In the genomic region with DNA sequence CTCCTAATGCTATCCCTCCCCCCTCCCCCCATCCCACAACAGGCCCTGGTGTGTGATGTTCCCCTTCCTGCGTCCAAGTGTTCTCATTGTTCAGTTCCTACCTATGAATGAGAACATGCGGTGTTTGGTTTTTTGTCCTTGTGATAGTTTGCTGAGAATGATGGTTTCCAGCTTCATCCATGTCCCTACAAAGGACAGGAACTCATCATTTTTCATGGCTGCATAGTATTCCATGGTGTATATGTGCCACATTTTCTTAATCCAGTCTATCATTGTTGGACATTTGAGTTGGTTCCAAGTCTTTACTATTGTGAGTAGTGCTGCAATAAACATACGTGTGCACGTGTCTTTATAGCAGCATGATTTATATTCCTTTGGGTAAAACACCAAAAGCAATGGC, we compare ENCODE assay signal across 4 cellular contexts. TPM values are rescaled to one million over a fixed set of nuclear protein-coding genes. Genes with fewer than 3 reads are reported as not detected.
"Had no signal": no experiment of that assay in that cellular context is flagged by ENCODE, and none has a peak within 500 bp of the region (broad histone marks: within the 10 kb centered on the region; RNA-seq: fewer than 3 reads in every experiment).

No MANE protein-coding gene starts in this region.

RNA-seq across cellular contexts. Expression of a gene that starts 31.4 kb away (rescaled TPM):
- total RNA-seq: LHCN-M2, M059J, MCF 10A, NCI-H460 had no signal
